ENCODE assay signal across 1 cellular context in genomic region chr5:126776499-126777256, GRCh38.
TF ChIP-seq lines count a peak whose summit lies in the region.

LMNB1 (plus strand) TSS chr5:126777136; CDS start chr5:126777509, 373 bp downstream.

TF ChIP-seq in WTC11, 78 proteins besides CTCF, POLR2A, EP300 and RAD21 (continued from another document):
- TF ChIP-seq ZSCAN18 (CRISPR knock-in tag; IDR thresholded peaks at IDR 0.05) (no peak), GRHL2 (CRISPR knock-in tag; IDR thresholded peaks at IDR 0.05; ENCODE audit: insufficient replicate concordance, severe bottlenecking) (no peak), E2F1 (CRISPR knock-in tag; IDR thresholded peaks at IDR 0.05) (no peak; the same call in 1 of the 2 replicates), PRRX2 (CRISPR knock-in tag; IDR thresholded peaks at IDR 0.05) (no peak), CREB1 (CRISPR knock-in tag; IDR thresholded peaks at IDR 0.05) (no peak), ATF3 (CRISPR knock-in tag; conservative IDR thresholded peaks at IDR 0.05) (no peak), ATF2 (CRISPR knock-in tag; IDR thresholded peaks at IDR 0.05; ENCODE audit: borderline replicate concordance, low read depth) (no peak)
